ENCODE assay signal across 8 cellular contexts in genomic region chr5:134647750-134648424, GRCh38. TPM values are rescaled to one million over a fixed set of nuclear protein-coding genes. Genes with fewer than 3 reads are reported as not detected.
A peak's percentile ranks its signal among the peaks of the same experiment; 100 is the strongest.
DNase-seq lines count a peak whose midpoint lies in the region; ATAC-seq, FAIRE-seq and TF ChIP-seq lines count a peak whose summit lies in the region.

No MANE protein-coding gene starts in this region.

- peak overlapping the region; percentile 99 for H3K4me3 Mint-ChIP-seq in dendritic cell treated with granulocyte-macrophage colony-stimulating factor and Interleukin-4, amounts not matched to agents 40 ng/mL and 50 ng/mL, for 4 days

- H3K9me3 Mint-ChIP-seq in dendritic cell treated with granulocyte-macrophage colony-stimulating factor and Interleukin-4, amounts not matched to agents 40 ng/mL and 50 ng/mL, for 4 days: no peaks in the 10 kb centered on the region

- H3K36me3 Mint-ChIP-seq in dendritic cell treated with granulocyte-macrophage colony-stimulating factor and Interleukin-4, amounts not matched to agents 40 ng/mL and 50 ng/mL, for 4 days (ENCODE audit: low read depth): peaks cover 29% of the 10 kb centered on the region

- CTCF ChIA-PET in BJ (lab: Yijun Ruan, JAX): interaction anchor here (1.1 kb wide), 1 partner anchor 14 kb away, joined by 5 read pairs; no protein-coding TSS in a partner anchor

- peak overlapping the region; percentile 96 to 97 for H3K27ac ChIP-seq in lung (ENCODE audit: low read depth in 1 of 2, low read length in 1 of 2)

- intact Hi-C loops in dendritic cell treated with granulocyte-macrophage colony-stimulating factor and Interleukin-4, amounts not matched to agents 40 ng/mL and 50 ng/mL, for 4 days (cut with micrococcal nuclease): loop anchor here (1.0 kb wide), 2 partner anchors 16 to 90 kb away; partner anchors contain the start of genes CAMLG and SAR1B

- H3K4me1 ChIP-seq in lung (ENCODE audit: control insufficient read depth in 2 of 2, insufficient read depth in 2 of 2, low read length in 2 of 2): peaks cover 0 to 5% of the 10 kb centered on the region in 2 donors

- H3K36me3 ChIP-seq in BJ (ENCODE audit: control insufficient read depth, insufficient read depth, low read length) (no peaks in the 10 kb centered on the region), lung (ENCODE audit: control insufficient read depth in 2 of 2, insufficient read depth in 2 of 2, low read length in 2 of 2) (no peaks in the 10 kb centered on the region)

- H3K27me3 Mint-ChIP-seq in dendritic cell treated with granulocyte-macrophage colony-stimulating factor and Interleukin-4, amounts not matched to agents 40 ng/mL and 50 ng/mL, for 4 days: no peaks in the 10 kb centered on the region

- H3K4me3 ChIP-seq in BJ (ENCODE audit: low read depth, low read length): peak overlapping the region; percentile 99
- peak overlapping the region; percentile 82 for H3K4me3 ChIP-seq in lung

- FAIRE-seq in GM19239 (lab: Jason Lieb, UNC): peak; percentile 89

- peaks cover 7% of the 10 kb centered on the region for H3K4me1 Mint-ChIP-seq in dendritic cell treated with granulocyte-macrophage colony-stimulating factor and Interleukin-4, amounts not matched to agents 40 ng/mL and 50 ng/mL, for 4 days (ENCODE audit: low read depth)

- ATAC-seq in HG03342 (IDR thresholded peaks at IDR 0.05; ENCODE audit: unreplicated experiment) (peak; percentile 37), lung (ENCODE audit: insufficient read depth, low FRiP score) (peak; percentile 54)
- ATAC-seq in stimulated activated naive CD8-positive, alpha-beta T cell treated with anti-CD3 and anti-CD28 coated beads, Interleukin-15, Interleukin-2, amounts not matched to agents 100 U/mL and 50 U/mL, for 24 hours: peak; percentile 68

- no peaks in the 10 kb centered on the region for H3K9me3 ChIP-seq in lung (ENCODE audit: control insufficient read depth in 2 of 2, insufficient read depth in 1 of 2, low read length in 1 of 2)

- DNase-seq in BJ (ENCODE audit: low read depth) (no peak), GM19239 (ENCODE audit: insufficient read length, low spot score) (no peak), SKM-1 treated with dmso at 0.1 percent for 144 hours (lab: John Stamatoyannopoulos, UW; ENCODE audit: unreplicated experiment) (peak; percentile 58), lung (ENCODE audit: low spot score) (peak; percentile 49), NCI-H1436 treated with DMSO at 0.1 percent for 48 hours (lab: John Stamatoyannopoulos, UW) (no peak)
- peak; percentile 47 for DNase-seq in stimulated activated naive CD8-positive, alpha-beta T cell treated with anti-CD3 and anti-CD28 coated beads, Interleukin-15, Interleukin-2, amounts not matched to agents 100 U/mL and 50 U/mL, for 24 hours

- WGBS in lung, 2 donors: 6 to 7% methylated on average over 15 of the region's 15 CpGs

- H3K27ac Mint-ChIP-seq in dendritic cell treated with granulocyte-macrophage colony-stimulating factor and Interleukin-4, amounts not matched to agents 40 ng/mL and 50 ng/mL, for 4 days: peak overlapping the region; percentile 100

- POLR2A ChIA-PET in BJ (lab: Charles Lee): interaction anchor here (0.6 kb wide), 1 partner anchor 17 kb away, joined by 15 read pairs; no protein-coding TSS in a partner anchor

- H3K27me3 ChIP-seq in BJ (ENCODE audit: control insufficient read depth, insufficient read depth, low read length) (no peaks in the 10 kb centered on the region), lung (ENCODE audit: control insufficient read depth, insufficient read depth) (no peaks in the 10 kb centered on the region)

- no peak for TF ChIP-seq CTCF in BJ (IDR thresholded peaks at IDR 0.05; ENCODE audit: insufficient read depth, low read depth, low read length)
- TF ChIP-seq CTCF in lung (IDR thresholded peaks at IDR 0.05; ENCODE audit: control extremely low read depth, extremely low read depth): no peak

RNA-seq across cellular contexts. Expression of gene SEC24A, which starts 0.7 kb away (rescaled TPM):
- polyA plus RNA-seq in BJ (2011; rRNA removed): 27.9 and 35.0 TPM in 2 replicates
- polyA minus RNA-seq in BJ (2011; rRNA and poly(A)+ RNA removed): 30.8 and 34.6 TPM in 2 replicates
- 10 to 100 TPM; 17.9 to 23.8 TPM for total RNA-seq in lung
- 10 to 100 TPM in 1 of 2 donors, 1 to 10 TPM in 1; 3.3 to 11.8 TPM for polyA plus RNA-seq in lung

RNA-seq across cellular contexts. Expression of gene SAR1B, which starts 15.3 kb away (rescaled TPM):
- polyA plus RNA-seq in BJ (2011; rRNA removed) (23.1 and 49.5 TPM in 2 replicates), lung (10 to 100 TPM; 21.5 to 37.0 TPM)
- polyA minus RNA-seq in BJ (2011; rRNA and poly(A)+ RNA removed): 27.5 and 31.3 TPM in 2 replicates
- total RNA-seq in lung: 10 to 100 TPM; 44.1 to 58.8 TPM

Comparison
In these comparisons a context has a peak if more than half of its experiments do, and no peak if none do; other contexts are left out.
1. DNase-seq: peak in SKM-1 treated with dmso at 0.1 percent for 144 hours (single experiment), lung (single experiment) and stimulated activated naive CD8-positive, alpha-beta T cell treated with anti-CD3 and anti-CD28 coated beads, Interleukin-15, Interleukin-2, amounts not matched to agents 100 U/mL and 50 U/mL, for 24 hours (single experiment); none in BJ (single experiment), GM19239 (single experiment) and NCI-H1436 treated with DMSO at 0.1 percent for 48 hours (single experiment).
2. Peak in every context shown above with its lines, with median percentiles within 50 percentile points of each other: ATAC-seq.